In the genomic region with DNA sequence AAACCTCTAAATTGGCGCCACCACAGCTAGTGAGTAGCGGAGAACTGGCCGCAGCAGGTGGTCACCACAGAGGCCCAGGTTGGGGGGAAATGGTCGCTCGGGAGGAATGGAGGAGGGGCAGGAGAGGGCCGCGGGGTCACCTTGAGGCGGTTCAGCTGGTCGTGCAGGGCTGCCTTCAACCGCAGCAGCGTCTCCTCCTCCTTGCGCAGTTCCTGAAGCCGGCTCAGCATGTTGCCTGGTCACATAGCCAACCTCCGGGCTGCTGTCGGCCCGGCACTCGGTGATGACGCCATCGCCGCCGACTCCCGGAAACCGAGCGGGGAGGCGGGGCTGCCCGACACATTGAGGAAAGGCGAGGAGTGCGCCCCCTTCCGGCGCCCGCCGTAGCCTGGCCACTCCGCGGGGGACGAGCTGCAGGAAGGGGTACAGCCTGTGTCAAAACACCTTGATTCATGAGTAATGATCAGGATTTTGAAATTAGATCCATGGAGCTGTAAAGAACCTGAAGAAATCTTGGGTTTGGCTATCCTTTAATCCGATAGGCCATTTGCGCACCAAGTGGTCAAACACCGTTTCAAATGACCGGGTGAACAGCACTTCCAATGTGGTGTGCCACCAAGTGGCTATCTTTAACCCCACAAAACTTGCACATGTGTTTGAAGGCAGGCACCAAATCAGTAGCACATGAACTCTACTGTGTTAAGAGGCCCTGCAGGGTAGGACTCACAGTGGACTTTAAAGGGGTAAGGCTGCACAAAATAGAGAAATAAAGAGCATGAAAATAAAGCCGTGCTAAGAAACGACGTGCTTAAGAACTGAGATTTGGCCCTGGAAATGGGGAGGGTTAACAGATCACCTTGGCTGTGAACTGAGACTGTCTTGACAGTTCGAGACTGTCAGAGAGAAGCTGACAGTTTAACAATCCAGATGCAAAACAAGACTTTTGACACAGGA, we compare ENCODE assay signal across 8 cellular contexts. TPM values are rescaled to one million over a fixed set of nuclear protein-coding genes. Genes with fewer than 3 reads are reported as not detected.
DNase-seq lines count a peak whose midpoint lies in the region; ATAC-seq and TF ChIP-seq lines count a peak whose summit lies in the region.

A gene with protein sequence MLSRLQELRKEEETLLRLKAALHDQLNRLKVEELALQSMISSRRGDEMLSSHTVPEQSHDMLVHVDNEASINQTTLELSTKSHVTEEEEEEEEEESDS (minus strand): TSS at position 261 of the 954 bp plus-strand sequence. CDS start 31 bp downstream, at position 230.

- H3K36me3 Mint-ChIP-seq in activated naive CD8-positive, alpha-beta T cell, result peaks cover 26% of the 10 kb centered on the region
- H3K36me3 Mint-ChIP-seq in glutamatergic neuron (ENCODE audit: unreplicated experiment), result no peaks in the 10 kb centered on the region

- TF ChIP-seq EP300 in ovary (IDR thresholded peaks at IDR 0.05), result no peak

- DNase-seq in GM10266 (ENCODE audit: extremely low spot score), result peak; percentile 84
- peak; percentile 75 for DNase-seq in NCI-H1092 (lab: John Stamatoyannopoulos, UW)
- DNase-seq in SKM-1 treated with dmso at 0.1 percent for 144 hours (lab: John Stamatoyannopoulos, UW; ENCODE audit: unreplicated experiment), result peak; percentile 93
- DNase-seq in glutamatergic neuron, result peak; percentile 99
- peak; percentile 94 to 98 (median 96) for DNase-seq in ovary
- DNase-seq in thyroid gland, result peak; percentile 97 to 98

- no peaks in the 10 kb centered on the region for H3K36me3 ChIP-seq in ovary
- H3K36me3 ChIP-seq in thyroid gland, result peaks cover 46 to 58% of the 10 kb centered on the region in 2 donors

- H3K9me3 Mint-ChIP-seq in activated naive CD8-positive, alpha-beta T cell (ENCODE audit: low read depth), result no peaks in the 10 kb centered on the region
- H3K9me3 Mint-ChIP-seq in glutamatergic neuron (ENCODE audit: unreplicated experiment), result no peaks in the 10 kb centered on the region

- no peaks in the 10 kb centered on the region for H3K27me3 ChIP-seq in ovary
- H3K27me3 ChIP-seq in thyroid gland, result no peaks in the 10 kb centered on the region

- H3K4me1 ChIP-seq in ovary (ENCODE audit: insufficient read depth) (peaks cover 2% of the 10 kb centered on the region), thyroid gland (peaks cover 12% of the 10 kb centered on the region in 2 donors)

- TF ChIP-seq POLR2A in ovary (IDR thresholded peaks at IDR 0.05) (peak; percentile 60), thyroid gland (IDR thresholded peaks at IDR 0.05) (peak in 1 of 2 donors; percentile 77)

- H3K27me3 Mint-ChIP-seq in activated naive CD8-positive, alpha-beta T cell, result no peaks in the 10 kb centered on the region
- peaks cover 5% of the 10 kb centered on the region for H3K27me3 Mint-ChIP-seq in glutamatergic neuron (ENCODE audit: unreplicated experiment)

- 5 to 8% (median 6%) methylated on average over 37 to 43 of the region's 43 CpGs for WGBS in ovary, 3 donors
- WGBS in thyroid gland, 2 donors, result 14 to 21% methylated on average over 18 to 24 of the region's 43 CpGs

- H3K27ac ChIP-seq in ovary, result peak within 1 kb of the TSS; percentile 15 to 62
- H3K27ac ChIP-seq in thyroid gland, result peak within 1 kb of the TSS; percentile 45 to 69 (median 62)

- TF ChIP-seq CTCF in GM10266 (IDR thresholded peaks at IDR 0.05; ENCODE audit: control insufficient read depth, insufficient read depth, low read depth, missing control alignments) (peak; percentile 91), glutamatergic neuron (IDR thresholded peaks at IDR 0.05; ENCODE audit: partially characterized antibody, unreplicated experiment) (peak; percentile 99), ovary (IDR thresholded peaks at IDR 0.05) (peak; percentile 96 to 98 (median 97)), thyroid gland (IDR thresholded peaks at IDR 0.05) (peak; percentile 91 to 98 (median 96))

- peak within 1 kb of the TSS; percentile 96 for H3K27ac Mint-ChIP-seq in activated naive CD8-positive, alpha-beta T cell
- peak within 1 kb of the TSS; percentile 89 for H3K27ac Mint-ChIP-seq in glutamatergic neuron (ENCODE audit: unreplicated experiment)

- H3K4me1 Mint-ChIP-seq in activated naive CD8-positive, alpha-beta T cell (ENCODE audit: low read depth), result peaks cover 67% of the 10 kb centered on the region
- H3K4me1 Mint-ChIP-seq in glutamatergic neuron (ENCODE audit: low read depth, unreplicated experiment), result peaks cover 4% of the 10 kb centered on the region

- peak within 1 kb of the TSS; percentile 89 for H3K4me3 ChIP-seq in ovary
- peak within 1 kb of the TSS; percentile 15 to 96 (median 86) for H3K4me3 ChIP-seq in thyroid gland (replicated peaks in 1 of 3)

- ATAC-seq in HG02588 (IDR thresholded peaks at IDR 0.05; ENCODE audit: unreplicated experiment), result peak; percentile 83

- peak within 1 kb of the TSS; percentile 96 for H3K4me3 Mint-ChIP-seq in activated naive CD8-positive, alpha-beta T cell
- peak within 1 kb of the TSS; percentile 95 for H3K4me3 Mint-ChIP-seq in glutamatergic neuron (ENCODE audit: unreplicated experiment)

- H3K9me3 ChIP-seq in ovary (no peaks in the 10 kb centered on the region), thyroid gland (no peaks in the 10 kb centered on the region)

- intact Hi-C loops in ovary (cut with DNase I), result loop anchor here (2.0 to 5.0 kb wide), 2 partner anchors 110 to 111 kb away; a partner anchor contains a TSS
- intact Hi-C loops in thyroid gland (cut with DNase I), result loop anchor here (2.0 kb wide), 1 partner anchor 111 kb away; a partner anchor contains a TSS

RNA-seq across cellular contexts. Expression of the gene that starts here (rescaled TPM):
- 17.6 TPM for total RNA-seq in glutamatergic neuron (ENCODE audit: unreplicated experiment)
- total RNA-seq in ovary, result 10 to 100 TPM; 14.6 to 33.4 (median 28.2) TPM
- polyA plus RNA-seq in ovary, result 10 to 100 TPM; 21.2 to 33.2 TPM
- 10 to 100 TPM; 26.3 to 79.2 (median 40.5) TPM for total RNA-seq in thyroid gland

Comparison
In these comparisons a context has a peak if more than half of its experiments do, and no peak if none do; other contexts are left out.
1. Peak in every context shown above with its lines: DNase-seq, ATAC-seq, H3K4me3 ChIP-seq and H3K27ac ChIP-seq.